Comparison of ENCODE assay signal across 1 cellular context in genomic region chr1:167819849-167820683, GRCh38.
TF ChIP-seq lines count a peak whose summit lies in the region.

No MANE protein-coding gene starts in this region.

TF ChIP-seq in WTC11, 78 proteins besides CTCF, POLR2A, EP300 and RAD21 (continued from another document):
- TF ChIP-seq ZNF317 (CRISPR knock-in tag; IDR thresholded peaks at IDR 0.05; ENCODE audit: borderline replicate concordance, low read depth) (no peak), SP1 (CRISPR knock-in tag; conservative IDR thresholded peaks at IDR 0.05) (peak; percentile 62), JAZF1 (CRISPR knock-in tag; IDR thresholded peaks at IDR 0.05) (no peak), MXD4 (CRISPR knock-in tag; IDR thresholded peaks at IDR 0.05; ENCODE audit: borderline replicate concordance) (no peak), NFYB (CRISPR knock-in tag; conservative IDR thresholded peaks at IDR 0.05; ENCODE audit: low read depth) (no peak), CREB1 (CRISPR knock-in tag; IDR thresholded peaks at IDR 0.05) (no peak)
